Comparison of ENCODE assay signal across 8 cellular contexts in the genomic region with DNA sequence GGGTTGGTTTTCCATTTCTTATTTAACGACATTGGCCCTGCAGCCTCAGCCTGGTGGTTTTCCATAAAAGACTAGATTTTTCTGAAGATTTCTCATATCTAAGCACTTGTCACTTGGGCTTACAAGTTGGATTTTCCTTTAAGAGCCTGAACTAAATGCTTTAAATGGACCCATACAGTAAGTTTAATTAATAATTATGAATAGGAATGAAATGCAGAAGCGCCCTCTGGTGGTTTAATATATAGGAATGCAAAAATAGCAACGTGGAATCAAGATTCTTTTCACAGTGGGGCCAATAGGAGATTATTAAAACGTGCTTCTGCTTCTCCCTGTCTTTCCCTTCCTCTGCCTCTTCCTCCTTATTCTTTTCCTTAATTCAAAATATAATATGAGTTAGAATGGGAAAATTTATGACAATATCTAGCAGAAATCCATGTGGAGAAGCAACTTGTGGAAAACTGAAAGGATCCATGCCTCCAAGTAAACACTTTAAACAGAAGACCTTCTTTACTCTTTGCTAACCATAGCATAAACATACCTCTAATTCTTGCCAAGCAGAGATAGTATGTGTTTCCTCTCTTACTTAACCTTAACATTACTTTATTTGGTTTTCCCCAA.
DNase-seq lines count a peak whose midpoint lies in the region; ATAC-seq, FAIRE-seq and TF ChIP-seq lines count a peak whose summit lies in the region.

No MANE protein-coding gene starts in this region.

- no peak overlapping the region for H3K18ac ChIP-seq in neuronal stem cell (ENCODE audit: low read length)

- H3K36me3 ChIP-seq in esophagus muscularis mucosa: no peaks in the 10 kb centered on the region
- no peaks in the 10 kb centered on the region for H3K36me3 ChIP-seq in neuronal stem cell (replicated peaks in 1 of 2; ENCODE audit: control insufficient read depth in 2 of 2, insufficient read depth in 2 of 2, low read length in 2 of 2)

- no peaks in the 10 kb centered on the region for H3K27me3 ChIP-seq in esophagus muscularis mucosa
- H3K27me3 ChIP-seq in neuronal stem cell (ENCODE audit: control insufficient read depth in 3 of 3, insufficient read depth in 3 of 3, low read depth in 1 of 3, low read length in 3 of 3): no peaks in the 10 kb centered on the region

- no peak overlapping the region for H2AFZ ChIP-seq in neuronal stem cell (ENCODE audit: low read length)

- H2BK120ac ChIP-seq in neuronal stem cell (ENCODE audit: low read depth, low read length): no peak overlapping the region

- H3K4me2 ChIP-seq in A549: no peak overlapping the region
- H3K4me2 ChIP-seq in neuronal stem cell (ENCODE audit: insufficient read depth, low read length, poor library complexity, severe bottlenecking): no peak overlapping the region

- TF ChIP-seq RAD21 in A549 (conservative IDR thresholded peaks at IDR 0.05 in 1 of 2, IDR thresholded peaks at IDR 0.05 in 1 of 2): peak; percentile 30 to 32; a peak in 2 of 5 replicates

- H3K27me3 Mint-ChIP-seq in activated naive CD4-positive, alpha-beta T cell treated with anti-CD3 and anti-CD28 coated beads for 36 hours (ENCODE audit: low read depth): peaks cover 2% of the 10 kb centered on the region

- no peak for ATAC-seq in A549

- TF ChIP-seq CTCF in A549 (IDR thresholded peaks at IDR 0.05) (peak; percentile 46), esophagus muscularis mucosa (IDR thresholded peaks at IDR 0.05) (peak in 2 of 3 experiments; percentile 51 to 62)

- H4K8ac ChIP-seq in neuronal stem cell (ENCODE audit: low read depth, low read length): no peak overlapping the region

- 4% methylated on average over 4 of the region's 4 CpGs for WGBS in A549 (ENCODE audit: missing lambda C conversion rate)
- WGBS in esophagus muscularis mucosa: 24% methylated on average over 4 of the region's 4 CpGs
- WGBS in neuronal stem cell (ENCODE audit: extremely low coverage in 2 of 2, insufficient read length in 2 of 2, insufficient replicate concordance in 1 of 2), 2 donors: no CpG with 5 or more reads among the region's 4 CpGs

- TF ChIP-seq EP300 in A549 (IDR thresholded peaks at IDR 0.05): no peak
- TF ChIP-seq EP300 in esophagus muscularis mucosa (IDR thresholded peaks at IDR 0.05): no peak

- H3K27ac ChIP-seq in A549: no peak overlapping the region
- H3K27ac ChIP-seq in esophagus muscularis mucosa (replicated peaks in 1 of 4): no peak overlapping the region
- H3K27ac ChIP-seq in neuronal stem cell (replicated peaks; ENCODE audit: low read length): no peak overlapping the region

- no peak overlapping the region for H2BK12ac ChIP-seq in neuronal stem cell (ENCODE audit: low read length)

- CTCF ChIA-PET in A549 (lab: Yijun Ruan, JAX): interaction anchor here (0.7 to 1.8 kb wide), 2 partner anchors 29 to 341 kb away, joined by 3 to 5 read pairs; no protein-coding TSS in a partner anchor
- CTCF ChIA-PET in activated naive CD4-positive, alpha-beta T cell treated with anti-CD3 and anti-CD28 coated beads for 36 hours (lab: Charles Lee): interaction anchor here (0.6 to 3.8 kb wide), 12 partner anchors 14 to 409 kb away, joined by 3 to 18 read pairs (median 3); no protein-coding TSS in a partner anchor

- H2BK5ac ChIP-seq in neuronal stem cell (ENCODE audit: low read length): no peak overlapping the region

- H3K27ac Mint-ChIP-seq in activated naive CD4-positive, alpha-beta T cell treated with anti-CD3 and anti-CD28 coated beads for 36 hours: no peak overlapping the region

- H2BK15ac ChIP-seq in neuronal stem cell (ENCODE audit: low read length): no peak overlapping the region

- H3K9me3 ChIP-seq in A549 (no peaks in the 10 kb centered on the region), esophagus muscularis mucosa (no peaks in the 10 kb centered on the region), neuronal stem cell (replicated peaks in 1 of 2; ENCODE audit: control insufficient read depth in 2 of 2, insufficient read depth in 1 of 2, low read depth in 1 of 2, low read length in 2 of 2) (no peaks in the 10 kb centered on the region)

- H4K91ac ChIP-seq in neuronal stem cell (ENCODE audit: low read depth, low read length, poor library complexity): no peak overlapping the region

- no peak overlapping the region for H3K23ac ChIP-seq in neuronal stem cell (ENCODE audit: low read depth, low read length, poor library complexity)

- TF ChIP-seq POLR2A in A549 (IDR thresholded peaks at IDR 0.05; ENCODE audit: low read length): no peak
- TF ChIP-seq POLR2A in esophagus muscularis mucosa (IDR thresholded peaks at IDR 0.05; ENCODE audit: low read depth): no peak

- H3K4me3 Mint-ChIP-seq in activated naive CD4-positive, alpha-beta T cell treated with anti-CD3 and anti-CD28 coated beads for 36 hours: no peak overlapping the region

- H3K36me3 Mint-ChIP-seq in activated naive CD4-positive, alpha-beta T cell treated with anti-CD3 and anti-CD28 coated beads for 36 hours (ENCODE audit: low read depth): no peaks in the 10 kb centered on the region

- no peak overlapping the region for H3K4ac ChIP-seq in neuronal stem cell (ENCODE audit: low read length)

- no peaks in the 10 kb centered on the region for H3K4me1 ChIP-seq in A549
- H3K4me1 ChIP-seq in esophagus muscularis mucosa: no peaks in the 10 kb centered on the region
- peaks cover 0 to 2% of the 10 kb centered on the region in 2 donors for H3K4me1 ChIP-seq in neuronal stem cell (ENCODE audit: control insufficient read depth in 2 of 2, insufficient read depth in 1 of 2, low read depth in 1 of 2, low read length in 2 of 2)

- FAIRE-seq in A549 (lab: Jason Lieb, UNC): no peak

- POLR2A ChIA-PET in A549 (lab: Yijun Ruan, JAX): no interaction called here

- intact Hi-C loops in esophagus muscularis mucosa (cut with DNase I): loop anchor here (10.0 kb wide), 1 partner anchor 588 kb away; no protein-coding TSS in a partner anchor
- intact Hi-C loops in activated naive CD4-positive, alpha-beta T cell treated with anti-CD3 and anti-CD28 coated beads for 36 hours (cut with micrococcal nuclease): loop anchor here (1.0 kb wide), 5 partner anchors 341 to 588 kb away; no protein-coding TSS in a partner anchor

- no peak overlapping the region for H3K4me3 ChIP-seq in A549
- no peak overlapping the region for H3K4me3 ChIP-seq in esophagus muscularis mucosa
- no peak overlapping the region for H3K4me3 ChIP-seq in neuronal stem cell (ENCODE audit: low read length in 2 of 2)

- no peaks in the 10 kb centered on the region for H3K79me1 ChIP-seq in neuronal stem cell (ENCODE audit: low read depth, low read length)

- H3K9me3 Mint-ChIP-seq in activated naive CD4-positive, alpha-beta T cell treated with anti-CD3 and anti-CD28 coated beads for 36 hours: no peaks in the 10 kb centered on the region

- peak in 1 of 2 experiments; percentile 1 for DNase-seq in A549 (ENCODE audit: low read depth in 1 of 2, low spot score in 1 of 2)
- peak; percentile 3 for DNase-seq in H4 (ENCODE audit: low spot score)
- peak; percentile 71 for DNase-seq in NCI-H82 treated with DMSO at 0.1 percent for 48 hours (lab: John Stamatoyannopoulos, UW; ENCODE audit: unreplicated experiment)
- no peak for DNase-seq in esophagus muscularis mucosa (ENCODE audit: extremely low spot score)
- DNase-seq in putamen (ENCODE audit: low spot score): peak; percentile 42
- no peak for DNase-seq in neuronal stem cell (ENCODE audit: low spot score)
- DNase-seq in activated naive CD4-positive, alpha-beta T cell treated with anti-CD3 and anti-CD28 coated beads for 36 hours: no peak
- no peak for DNase-seq in NK-92 (lab: John Stamatoyannopoulos, UW; ENCODE audit: unreplicated experiment)

- H2AK5ac ChIP-seq in neuronal stem cell (ENCODE audit: low read depth, low read length): no peak overlapping the region

- no peak overlapping the region for H3K9ac ChIP-seq in neuronal stem cell (ENCODE audit: low read depth, low read length, poor library complexity)

- H3K4me1 Mint-ChIP-seq in activated naive CD4-positive, alpha-beta T cell treated with anti-CD3 and anti-CD28 coated beads for 36 hours (ENCODE audit: low read depth): no peaks in the 10 kb centered on the region

- no peak overlapping the region for H3K14ac ChIP-seq in neuronal stem cell (ENCODE audit: low read length)

TF ChIP-seq in A549, 52 proteins besides CTCF, POLR2A, EP300 and RAD21:
- TF ChIP-seq POLR2AphosphoS2 (conservative IDR thresholded peaks at IDR 0.05; ENCODE audit: low read length) (no peak), SMC3 (IDR thresholded peaks at IDR 0.05) (peak; percentile 34; the same call in 2 of the 3 replicates), MYC (IDR thresholded peaks at IDR 0.05; ENCODE audit: borderline replicate concordance, low read length) (no peak)

Comparison
In these comparisons a context has a peak if more than half of its experiments do, and no peak if none do; other contexts are left out.
1. DNase-seq: peak in H4 (single experiment), NCI-H82 treated with DMSO at 0.1 percent for 48 hours (single experiment) and putamen (single experiment); none in esophagus muscularis mucosa (single experiment), neuronal stem cell (single experiment), activated naive CD4-positive, alpha-beta T cell treated with anti-CD3 and anti-CD28 coated beads for 36 hours (single experiment) and NK-92 (single experiment).